In genomic region chr2:224802407-224802806, GRCh38 we compare ENCODE assay signal across 3 cellular contexts.
TF ChIP-seq lines count a peak whose summit lies in the region.

No MANE protein-coding gene starts in this region.

TF ChIP-seq in IMR-90, 13 proteins besides CTCF, POLR2A, EP300 and RAD21:
- no peak for TF ChIP-seq RFX5 (IDR thresholded peaks at IDR 0.05; ENCODE audit: low read depth, low read length)
- no peak for TF ChIP-seq USF2 (IDR thresholded peaks at IDR 0.05; ENCODE audit: low read depth, low read length)

TF ChIP-seq in H1, 55 proteins besides CTCF, POLR2A, EP300 and RAD21:
- TF ChIP-seq BCL11A (IDR thresholded peaks at IDR 0.05; ENCODE audit: low read depth in 2 of 2, low read length in 2 of 2) (no peak), JUND (IDR thresholded peaks at IDR 0.05; ENCODE audit: low read length) (peak; percentile 77; the same call in 1 of the 2 replicates)

TF ChIP-seq in neural cell, 6 proteins besides CTCF, POLR2A, EP300 and RAD21:
- TF ChIP-seq REST (IDR thresholded peaks at IDR 0.05; ENCODE audit: borderline replicate concordance) (peak; percentile 59), MXI1 (conservative IDR thresholded peaks at IDR 0.05; ENCODE audit: poor library complexity, severe bottlenecking) (no peak)
